Comparison of ENCODE assay signal across 2 cellular contexts in genomic region chr5:24923400-24923799, GRCh38.
TF ChIP-seq lines count a peak whose summit lies in the region.

No MANE protein-coding gene starts in this region.

TF ChIP-seq in GM23338, 12 proteins besides CTCF, POLR2A, EP300 and RAD21:
- TF ChIP-seq, protein P1, sequence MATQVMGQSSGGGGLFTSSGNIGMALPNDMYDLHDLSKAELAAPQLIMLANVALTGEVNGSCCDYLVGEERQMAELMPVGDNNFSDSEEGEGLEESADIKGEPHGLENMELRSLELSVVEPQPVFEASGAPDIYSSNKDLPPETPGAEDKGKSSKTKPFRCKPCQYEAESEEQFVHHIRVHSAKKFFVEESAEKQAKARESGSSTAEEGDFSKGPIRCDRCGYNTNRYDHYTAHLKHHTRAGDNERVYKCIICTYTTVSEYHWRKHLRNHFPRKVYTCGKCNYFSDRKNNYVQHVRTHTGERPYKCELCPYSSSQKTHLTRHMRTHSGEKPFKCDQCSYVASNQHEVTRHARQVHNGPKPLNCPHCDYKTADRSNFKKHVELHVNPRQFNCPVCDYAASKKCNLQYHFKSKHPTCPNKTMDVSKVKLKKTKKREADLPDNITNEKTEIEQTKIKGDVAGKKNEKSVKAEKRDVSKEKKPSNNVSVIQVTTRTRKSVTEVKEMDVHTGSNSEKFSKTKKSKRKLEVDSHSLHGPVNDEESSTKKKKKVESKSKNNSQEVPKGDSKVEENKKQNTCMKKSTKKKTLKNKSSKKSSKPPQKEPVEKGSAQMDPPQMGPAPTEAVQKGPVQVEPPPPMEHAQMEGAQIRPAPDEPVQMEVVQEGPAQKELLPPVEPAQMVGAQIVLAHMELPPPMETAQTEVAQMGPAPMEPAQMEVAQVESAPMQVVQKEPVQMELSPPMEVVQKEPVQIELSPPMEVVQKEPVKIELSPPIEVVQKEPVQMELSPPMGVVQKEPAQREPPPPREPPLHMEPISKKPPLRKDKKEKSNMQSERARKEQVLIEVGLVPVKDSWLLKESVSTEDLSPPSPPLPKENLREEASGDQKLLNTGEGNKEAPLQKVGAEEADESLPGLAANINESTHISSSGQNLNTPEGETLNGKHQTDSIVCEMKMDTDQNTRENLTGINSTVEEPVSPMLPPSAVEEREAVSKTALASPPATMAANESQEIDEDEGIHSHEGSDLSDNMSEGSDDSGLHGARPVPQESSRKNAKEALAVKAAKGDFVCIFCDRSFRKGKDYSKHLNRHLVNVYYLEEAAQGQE (IDR thresholded peaks at IDR 0.05; ENCODE audit: unreplicated experiment), result no peak
- TF ChIP-seq STAT1 (IDR thresholded peaks at IDR 0.05; ENCODE audit: unreplicated experiment) (no peak), EZH2phosphoT487 (IDR thresholded peaks at IDR 0.05; ENCODE audit: unreplicated experiment) (no peak), ZNF114 (CRISPR knock-in tag; IDR thresholded peaks at IDR 0.05) (no peak), JUNB (IDR thresholded peaks at IDR 0.05; ENCODE audit: unreplicated experiment) (no peak), NANOG (IDR thresholded peaks at IDR 0.05; ENCODE audit: borderline replicate concordance) (no peak), POLR2AphosphoS5 (IDR thresholded peaks at IDR 0.05; ENCODE audit: low read depth) (no peak), EZH2 (IDR thresholded peaks at IDR 0.05; ENCODE audit: low read depth, unreplicated experiment) (no peak), CREB1 (CRISPR knock-in tag; IDR thresholded peaks at IDR 0.05; ENCODE audit: low read depth) (no peak), ZNF331 (CRISPR knock-in tag; IDR thresholded peaks at IDR 0.05; ENCODE audit: low read depth) (no peak)
- TF ChIP-seq, protein P2, sequence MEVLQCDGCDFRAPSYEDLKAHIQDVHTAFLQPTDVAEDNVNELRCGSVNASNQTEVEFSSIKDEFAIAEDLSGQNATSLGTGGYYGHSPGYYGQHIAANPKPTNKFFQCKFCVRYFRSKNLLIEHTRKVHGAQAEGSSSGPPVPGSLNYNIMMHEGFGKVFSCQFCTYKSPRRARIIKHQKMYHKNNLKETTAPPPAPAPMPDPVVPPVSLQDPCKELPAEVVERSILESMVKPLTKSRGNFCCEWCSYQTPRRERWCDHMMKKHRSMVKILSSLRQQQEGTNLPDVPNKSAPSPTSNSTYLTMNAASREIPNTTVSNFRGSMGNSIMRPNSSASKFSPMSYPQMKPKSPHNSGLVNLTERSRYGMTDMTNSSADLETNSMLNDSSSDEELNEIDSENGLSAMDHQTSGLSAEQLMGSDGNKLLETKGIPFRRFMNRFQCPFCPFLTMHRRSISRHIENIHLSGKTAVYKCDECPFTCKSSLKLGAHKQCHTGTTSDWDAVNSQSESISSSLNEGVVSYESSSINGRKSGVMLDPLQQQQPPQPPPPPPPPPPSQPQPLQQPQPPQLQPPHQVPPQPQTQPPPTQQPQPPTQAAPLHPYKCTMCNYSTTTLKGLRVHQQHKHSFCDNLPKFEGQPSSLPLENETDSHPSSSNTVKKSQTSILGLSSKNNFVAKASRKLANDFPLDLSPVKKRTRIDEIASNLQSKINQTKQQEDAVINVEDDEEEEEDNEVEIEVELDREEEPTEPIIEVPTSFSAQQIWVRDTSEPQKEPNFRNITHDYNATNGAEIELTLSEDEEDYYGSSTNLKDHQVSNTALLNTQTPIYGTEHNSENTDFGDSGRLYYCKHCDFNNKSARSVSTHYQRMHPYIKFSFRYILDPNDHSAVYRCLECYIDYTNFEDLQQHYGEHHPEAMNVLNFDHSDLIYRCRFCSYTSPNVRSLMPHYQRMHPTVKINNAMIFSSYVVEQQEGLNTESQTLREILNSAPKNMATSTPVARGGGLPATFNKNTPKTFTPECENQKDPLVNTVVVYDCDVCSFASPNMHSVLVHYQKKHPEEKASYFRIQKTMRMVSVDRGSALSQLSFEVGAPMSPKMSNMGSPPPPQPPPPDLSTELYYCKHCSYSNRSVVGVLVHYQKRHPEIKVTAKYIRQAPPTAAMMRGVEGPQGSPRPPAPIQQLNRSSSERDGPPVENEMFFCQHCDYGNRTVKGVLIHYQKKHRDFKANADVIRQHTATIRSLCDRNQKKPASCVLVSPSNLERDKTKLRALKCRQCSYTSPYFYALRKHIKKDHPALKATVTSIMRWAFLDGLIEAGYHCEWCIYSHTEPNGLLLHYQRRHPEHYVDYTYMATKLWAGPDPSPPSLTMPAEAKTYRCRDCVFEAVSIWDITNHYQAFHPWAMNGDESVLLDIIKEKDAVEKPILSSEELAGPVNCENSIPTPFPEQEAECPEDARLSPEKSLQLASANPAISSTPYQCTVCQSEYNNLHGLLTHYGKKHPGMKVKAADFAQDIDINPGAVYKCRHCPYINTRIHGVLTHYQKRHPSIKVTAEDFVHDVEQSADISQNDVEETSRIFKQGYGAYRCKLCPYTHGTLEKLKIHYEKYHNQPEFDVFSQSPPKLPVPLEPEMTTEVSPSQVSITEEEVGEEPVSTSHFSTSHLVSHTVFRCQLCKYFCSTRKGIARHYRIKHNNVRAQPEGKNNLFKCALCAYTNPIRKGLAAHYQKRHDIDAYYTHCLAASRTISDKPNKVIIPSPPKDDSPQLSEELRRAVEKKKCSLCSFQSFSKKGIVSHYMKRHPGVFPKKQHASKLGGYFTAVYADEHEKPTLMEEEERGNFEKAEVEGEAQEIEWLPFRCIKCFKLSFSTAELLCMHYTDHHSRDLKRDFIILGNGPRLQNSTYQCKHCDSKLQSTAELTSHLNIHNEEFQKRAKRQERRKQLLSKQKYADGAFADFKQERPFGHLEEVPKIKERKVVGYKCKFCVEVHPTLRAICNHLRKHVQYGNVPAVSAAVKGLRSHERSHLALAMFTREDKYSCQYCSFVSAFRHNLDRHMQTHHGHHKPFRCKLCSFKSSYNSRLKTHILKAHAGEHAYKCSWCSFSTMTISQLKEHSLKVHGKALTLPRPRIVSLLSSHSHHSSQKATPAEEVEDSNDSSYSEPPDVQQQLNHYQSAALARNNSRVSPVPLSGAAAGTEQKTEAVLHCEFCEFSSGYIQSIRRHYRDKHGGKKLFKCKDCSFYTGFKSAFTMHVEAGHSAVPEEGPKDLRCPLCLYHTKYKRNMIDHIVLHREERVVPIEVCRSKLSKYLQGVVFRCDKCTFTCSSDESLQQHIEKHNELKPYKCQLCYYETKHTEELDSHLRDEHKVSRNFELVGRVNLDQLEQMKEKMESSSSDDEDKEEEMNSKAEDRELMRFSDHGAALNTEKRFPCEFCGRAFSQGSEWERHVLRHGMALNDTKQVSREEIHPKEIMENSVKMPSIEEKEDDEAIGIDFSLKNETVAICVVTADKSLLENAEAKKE (CRISPR knock-in tag; IDR thresholded peaks at IDR 0.05), result no peak; the same call in 1 of the 2 replicates
- TF ChIP-seq, protein P3, sequence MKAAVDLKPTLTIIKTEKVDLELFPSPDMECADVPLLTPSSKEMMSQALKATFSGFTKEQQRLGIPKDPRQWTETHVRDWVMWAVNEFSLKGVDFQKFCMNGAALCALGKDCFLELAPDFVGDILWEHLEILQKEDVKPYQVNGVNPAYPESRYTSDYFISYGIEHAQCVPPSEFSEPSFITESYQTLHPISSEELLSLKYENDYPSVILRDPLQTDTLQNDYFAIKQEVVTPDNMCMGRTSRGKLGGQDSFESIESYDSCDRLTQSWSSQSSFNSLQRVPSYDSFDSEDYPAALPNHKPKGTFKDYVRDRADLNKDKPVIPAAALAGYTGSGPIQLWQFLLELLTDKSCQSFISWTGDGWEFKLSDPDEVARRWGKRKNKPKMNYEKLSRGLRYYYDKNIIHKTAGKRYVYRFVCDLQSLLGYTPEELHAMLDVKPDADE (IDR thresholded peaks at IDR 0.05), result no peak
TF ChIP-seq in GM23338: peak in this region for 0.

TF ChIP-seq in WTC11, 78 proteins besides CTCF, POLR2A, EP300 and RAD21 (continued from another document and continues in another):
- TF ChIP-seq ZNF281 (CRISPR knock-in tag; IDR thresholded peaks at IDR 0.05) (no peak), ZBTB21 (CRISPR knock-in tag; IDR thresholded peaks at IDR 0.05; ENCODE audit: borderline replicate concordance) (no peak), ZNF219 (CRISPR knock-in tag; IDR thresholded peaks at IDR 0.05; ENCODE audit: borderline replicate concordance) (no peak), ZNF396 (CRISPR knock-in tag; IDR thresholded peaks at IDR 0.05; ENCODE audit: borderline replicate concordance) (no peak), RORB (CRISPR knock-in tag; IDR thresholded peaks at IDR 0.05) (no peak), SMAD4 (CRISPR knock-in tag; IDR thresholded peaks at IDR 0.05) (no peak), CBFB (CRISPR knock-in tag; IDR thresholded peaks at IDR 0.05; ENCODE audit: low read depth) (no peak), GRHL2 (CRISPR knock-in tag; IDR thresholded peaks at IDR 0.05; ENCODE audit: insufficient replicate concordance, severe bottlenecking) (no peak), ARID4B (CRISPR knock-in tag; IDR thresholded peaks at IDR 0.05; ENCODE audit: borderline replicate concordance) (no peak), USF1 (CRISPR knock-in tag; IDR thresholded peaks at IDR 0.05) (no peak), ATF1 (CRISPR knock-in tag; IDR thresholded peaks at IDR 0.05) (no peak), PRRX2 (CRISPR knock-in tag; IDR thresholded peaks at IDR 0.05) (no peak), CREB1 (CRISPR knock-in tag; IDR thresholded peaks at IDR 0.05) (no peak)
- TF ChIP-seq, protein P4, sequence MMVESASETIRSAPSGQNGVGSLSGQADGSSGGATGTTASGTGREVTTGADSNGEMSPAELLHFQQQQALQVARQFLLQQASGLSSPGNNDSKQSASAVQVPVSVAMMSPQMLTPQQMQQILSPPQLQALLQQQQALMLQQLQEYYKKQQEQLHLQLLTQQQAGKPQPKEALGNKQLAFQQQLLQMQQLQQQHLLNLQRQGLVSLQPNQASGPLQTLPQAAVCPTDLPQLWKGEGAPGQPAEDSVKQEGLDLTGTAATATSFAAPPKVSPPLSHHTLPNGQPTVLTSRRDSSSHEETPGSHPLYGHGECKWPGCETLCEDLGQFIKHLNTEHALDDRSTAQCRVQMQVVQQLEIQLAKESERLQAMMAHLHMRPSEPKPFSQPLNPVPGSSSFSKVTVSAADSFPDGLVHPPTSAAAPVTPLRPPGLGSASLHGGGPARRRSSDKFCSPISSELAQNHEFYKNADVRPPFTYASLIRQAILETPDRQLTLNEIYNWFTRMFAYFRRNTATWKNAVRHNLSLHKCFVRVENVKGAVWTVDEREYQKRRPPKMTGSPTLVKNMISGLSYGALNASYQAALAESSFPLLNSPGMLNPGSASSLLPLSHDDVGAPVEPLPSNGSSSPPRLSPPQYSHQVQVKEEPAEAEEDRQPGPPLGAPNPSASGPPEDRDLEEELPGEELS (CRISPR knock-in tag; IDR thresholded peaks at IDR 0.05), result no peak
